In the genomic region with DNA sequence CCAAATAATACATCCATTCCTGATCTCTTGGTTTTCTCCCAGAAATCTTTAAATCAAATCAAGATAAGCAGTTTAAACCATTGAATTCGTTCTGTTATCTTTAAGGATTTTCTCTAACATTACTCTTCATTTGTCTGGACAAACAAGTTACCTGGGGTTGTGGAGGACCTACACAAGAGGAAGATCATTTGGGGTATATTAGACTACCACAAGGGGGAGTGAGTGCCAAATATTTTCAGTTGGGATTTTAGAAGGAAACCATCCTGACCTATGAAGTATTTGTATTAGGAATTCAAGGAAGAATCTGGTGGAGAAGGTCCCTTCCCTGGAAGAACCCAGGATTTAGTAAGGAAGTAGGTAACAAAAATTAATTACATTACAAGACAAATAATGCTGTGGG, we compare ENCODE assay signal across 9 cellular contexts. TPM values are rescaled to one million over a fixed set of nuclear protein-coding genes. Genes with fewer than 3 reads are reported as not detected.
DNase-seq lines count a peak whose midpoint lies in the region; ATAC-seq and TF ChIP-seq lines count a peak whose summit lies in the region.
"Had no signal": no experiment of that assay in that cellular context is flagged by ENCODE, and none has a peak within 500 bp of the region (broad histone marks: within the 10 kb centered on the region; RNA-seq: fewer than 3 reads in every experiment).

No MANE protein-coding gene starts in this region.

- H3K9me3 Mint-ChIP-seq in stimulated activated effector memory CD8-positive, alpha-beta T cell treated with anti-CD3 and anti-CD28 coated beads, Interleukin-12 subunit alpha, Interleukin-12 subunit beta, amount 100 ng/mL, for 72 hours = no peaks in the 10 kb centered on the region

- no peaks in the 10 kb centered on the region for H3K36me3 Mint-ChIP-seq in stimulated activated effector memory CD8-positive, alpha-beta T cell treated with anti-CD3 and anti-CD28 coated beads, Interleukin-12 subunit alpha, Interleukin-12 subunit beta, amount 100 ng/mL, for 72 hours

- H3K4me1 ChIP-seq in thyroid gland = peaks cover 6 to 21% of the 10 kb centered on the region in 2 donors

- TF ChIP-seq CTCF in epithelial cell of proximal tubule (conservative IDR thresholded peaks at IDR 0.05; ENCODE audit: low read depth, low read length) (peak; percentile 68), thyroid gland (IDR thresholded peaks at IDR 0.05) (peak in 4 of 6 experiments; percentile 23 to 51 (median 43))

- H3K4me1 Mint-ChIP-seq in stimulated activated effector memory CD8-positive, alpha-beta T cell treated with anti-CD3 and anti-CD28 coated beads, Interleukin-12 subunit alpha, Interleukin-12 subunit beta, amount 100 ng/mL, for 72 hours = no peaks in the 10 kb centered on the region

- no peak overlapping the region for H3K27ac ChIP-seq in thyroid gland

- DNase-seq in NCI-H82 (lab: John Stamatoyannopoulos, UW) (peak; percentile 55), NCI-H82 treated with DMSO at 0.1 percent for 48 hours (lab: John Stamatoyannopoulos, UW; ENCODE audit: unreplicated experiment) (no peak), NCI-H748 treated with DMSO at 0.1 percent for 48 hours (lab: John Stamatoyannopoulos, UW) (peak; percentile 2), epithelial cell of proximal tubule (ENCODE audit: low read depth) (no peak), thyroid gland (no peak)
- no peak for DNase-seq in stimulated activated effector memory CD8-positive, alpha-beta T cell treated with anti-CD3 and anti-CD28 coated beads, Interleukin-12 subunit alpha, Interleukin-12 subunit beta, amount 100 ng/mL, for 72 hours (ENCODE audit: low spot score in 2 of 2)
- DNase-seq: stimulated activated CD4-positive, alpha-beta T cell treated with anti-CD3 and anti-CD28 coated beads, Interleukin-15, amount 100 ng/mL, for 24 hours had no signal

- H3K27me3 ChIP-seq in thyroid gland = no peaks in the 10 kb centered on the region

- H3K4me3 Mint-ChIP-seq in stimulated activated effector memory CD8-positive, alpha-beta T cell treated with anti-CD3 and anti-CD28 coated beads, Interleukin-12 subunit alpha, Interleukin-12 subunit beta, amount 100 ng/mL, for 72 hours = no peak overlapping the region

- 14 to 18% methylated on average over 1 of the region's 1 CpG for WGBS in thyroid gland, 2 donors

- intact Hi-C loops in thyroid gland (cut with DNase I) = loop anchor here (10.0 kb wide), 1 partner anchor 51 kb away; a partner anchor contains a TSS

- no peak for ATAC-seq in stimulated activated effector memory CD8-positive, alpha-beta T cell treated with anti-CD3 and anti-CD28 coated beads, Interleukin-12 subunit alpha, Interleukin-12 subunit beta, amount 100 ng/mL, for 72 hours
- ATAC-seq in GM19023 (IDR thresholded peaks at IDR 0.05; ENCODE audit: unreplicated experiment) (no peak), GM19324 (IDR thresholded peaks at IDR 0.05; ENCODE audit: low FRiP score, unreplicated experiment) (no peak)

- TF ChIP-seq POLR2A in thyroid gland (IDR thresholded peaks at IDR 0.05) = no peak

- H3K9me3 ChIP-seq in thyroid gland = no peaks in the 10 kb centered on the region

- H3K4me3 ChIP-seq in epithelial cell of proximal tubule (ENCODE audit: low read depth, low read length) = no peak overlapping the region
- H3K4me3 ChIP-seq in thyroid gland (replicated peaks in 1 of 3) = no peak overlapping the region

- no peak overlapping the region for H3K27ac Mint-ChIP-seq in stimulated activated effector memory CD8-positive, alpha-beta T cell treated with anti-CD3 and anti-CD28 coated beads, Interleukin-12 subunit alpha, Interleukin-12 subunit beta, amount 100 ng/mL, for 72 hours

- H3K36me3 ChIP-seq in thyroid gland = no peaks in the 10 kb centered on the region

RNA-seq across cellular contexts. Expression of a gene that starts 12.0 kb away (rescaled TPM):
- 0.12 and 0.87 TPM in 2 replicates for total RNA-seq in epithelial cell of proximal tubule
- 1 to 10 TPM in 1 of 4 donors, under 1 TPM in 3; 0.40 to 1.4 (median 0.61) TPM for total RNA-seq in thyroid gland

RNA-seq across cellular contexts. Expression of a gene that starts 46.6 kb away (rescaled TPM):
- total RNA-seq in epithelial cell of proximal tubule (54.0 and 94.4 TPM in 2 replicates), thyroid gland (10 to 100 TPM; 50.3 to 69.9 (median 63.5) TPM)

RNA-seq across cellular contexts. Expression of a gene that starts 59.2 kb away (rescaled TPM):
- total RNA-seq in epithelial cell of proximal tubule (2.9 and 54.3 TPM in 2 replicates), thyroid gland (under 1 TPM in 1 of 4 donors, not detected in 3; 0.94 TPM)

Comparison
In these comparisons a context has a peak if more than half of its experiments do, and no peak if none do; other contexts are left out.
1. DNase-seq: peak in NCI-H82 (single experiment) and NCI-H748 treated with DMSO at 0.1 percent for 48 hours (single experiment); none in NCI-H82 treated with DMSO at 0.1 percent for 48 hours (single experiment), epithelial cell of proximal tubule (single experiment), thyroid gland (0 of 2) and stimulated activated effector memory CD8-positive, alpha-beta T cell treated with anti-CD3 and anti-CD28 coated beads, Interleukin-12 subunit alpha, Interleukin-12 subunit beta, amount 100 ng/mL, for 72 hours (0 of 2).